Comparison of ENCODE assay signal across 8 cellular contexts in genomic region chr2:120343433-120344105, GRCh38. TPM values are rescaled to one million over a fixed set of nuclear protein-coding genes. Genes with fewer than 3 reads are reported as not detected.
DNase-seq lines count a peak whose midpoint lies in the region; ATAC-seq, FAIRE-seq and TF ChIP-seq lines count a peak whose summit lies in the region.

No MANE protein-coding gene starts in this region.

- H3K27ac ChIP-seq in pancreas = no peak overlapping the region

- DNase-seq in GM06990 (ENCODE audit: extremely low read depth, insufficient read length) = peak; percentile 39
- DNase-seq in HK-2 (ENCODE audit: unreplicated experiment) = peak; percentile 76
- DNase-seq in RPMI7951 (ENCODE audit: low read depth) = peak; percentile 63
- DNase-seq in activated naive CD8-positive, alpha-beta T cell treated with anti-CD3 and anti-CD28 coated beads for 36 hours = peak; percentile 68
- DNase-seq in Right ventricle myocardium superior = peak; percentile 91
- peak; percentile 71 to 94 (median 86) for DNase-seq in pancreas
- DNase-seq in type B pancreatic cell (ENCODE audit: extremely low spot score, unreplicated experiment) = peak; percentile 88

- H3K4me3 Mint-ChIP-seq in activated naive CD8-positive, alpha-beta T cell treated with anti-CD3 and anti-CD28 coated beads for 36 hours = peak overlapping the region; percentile 7
- peak overlapping the region; percentile 68 for H3K4me3 Mint-ChIP-seq in type B pancreatic cell

- ATAC-seq in Right ventricle myocardium superior (ENCODE audit: poor library complexity) (peak; percentile 90), pancreas (peak; percentile 83 to 92 (median 90)), HG02970 (IDR thresholded peaks at IDR 0.05; ENCODE audit: low FRiP score, unreplicated experiment) (no peak)

- H3K4me3 ChIP-seq in GM06990 (replicated peaks; ENCODE audit: low read depth, low read length) (no peak overlapping the region), pancreas (peak overlapping the region in 2 of 4 donors; percentile 1 to 61)

- peaks cover 62% of the 10 kb centered on the region for H3K27me3 Mint-ChIP-seq in activated naive CD8-positive, alpha-beta T cell treated with anti-CD3 and anti-CD28 coated beads for 36 hours
- H3K27me3 Mint-ChIP-seq in type B pancreatic cell = peaks cover 54% of the 10 kb centered on the region

- H3K4me1 ChIP-seq in pancreas = peaks cover 13 to 14% (median 13%) of the 10 kb centered on the region in 3 donors

- H3K27me3 ChIP-seq in GM06990 (replicated peaks; ENCODE audit: control insufficient read depth, insufficient read depth, low read length) = peaks cover 8% of the 10 kb centered on the region
- H3K27me3 ChIP-seq in pancreas = peaks cover 0 to 6% (median 0%) of the 10 kb centered on the region in 4 donors

- H3K36me3 Mint-ChIP-seq in activated naive CD8-positive, alpha-beta T cell treated with anti-CD3 and anti-CD28 coated beads for 36 hours = no peaks in the 10 kb centered on the region
- no peaks in the 10 kb centered on the region for H3K36me3 Mint-ChIP-seq in type B pancreatic cell

- H3K9me3 ChIP-seq in pancreas = no peaks in the 10 kb centered on the region

- H3K9me3 Mint-ChIP-seq in activated naive CD8-positive, alpha-beta T cell treated with anti-CD3 and anti-CD28 coated beads for 36 hours = no peaks in the 10 kb centered on the region
- H3K9me3 Mint-ChIP-seq in type B pancreatic cell = no peaks in the 10 kb centered on the region

- peak; percentile 72 for TF ChIP-seq CTCF in GM06990 (IDR thresholded peaks at IDR 0.05; ENCODE audit: insufficient read depth, low read length, poor library complexity, severe bottlenecking)
- TF ChIP-seq CTCF in pancreas (IDR thresholded peaks at IDR 0.05) = peak; percentile 43 to 78 (median 74)
- TF ChIP-seq CTCF in type B pancreatic cell (conservative IDR thresholded peaks at IDR 0.05) = peak; percentile 86

- no peak for FAIRE-seq in pancreas (lab: Jason Lieb, UNC)

- WGBS in pancreas, 2 donors = 7 to 10% methylated on average over 42 to 43 of the region's 43 CpGs

- intact Hi-C loops in Right ventricle myocardium superior (cut with DNase I) (loop anchor here (2.0 to 10.0 kb wide), 2 partner anchors 211 to 335 kb away; no protein-coding TSS in a partner anchor), pancreas (cut with DNase I) (loop anchor here in 2 of 3 donors (5.0 to 10.0 kb wide), 3 partner anchors 181 to 339 kb away; no protein-coding TSS in a partner anchor)

- H3K36me3 ChIP-seq in GM06990 (ENCODE audit: control insufficient read depth, insufficient read depth, low read length) (no peaks in the 10 kb centered on the region), pancreas (no peaks in the 10 kb centered on the region)

- H3K27ac Mint-ChIP-seq in activated naive CD8-positive, alpha-beta T cell treated with anti-CD3 and anti-CD28 coated beads for 36 hours = no peak overlapping the region
- H3K27ac Mint-ChIP-seq in type B pancreatic cell = no peak overlapping the region

- peaks cover 19% of the 10 kb centered on the region for H3K4me1 Mint-ChIP-seq in activated naive CD8-positive, alpha-beta T cell treated with anti-CD3 and anti-CD28 coated beads for 36 hours
- peaks cover 19% of the 10 kb centered on the region for H3K4me1 Mint-ChIP-seq in type B pancreatic cell (ENCODE audit: unreplicated experiment)

RNA-seq across cellular contexts. Expression of gene INHBB, which starts 2.4 kb away (rescaled TPM):
- 0.24 TPM in 1 of 2 replicates, not detected in the other for total RNA-seq in RPMI7951 (2014; rRNA removed; shearing (Covaris generic))
- not detected for total RNA-seq in activated naive CD8-positive, alpha-beta T cell treated with anti-CD3 and anti-CD28 coated beads for 36 hours
- 8.2 TPM for total RNA-seq in Right ventricle myocardium superior
- total RNA-seq in pancreas = 1 to 10 TPM in 4 of 6 donors, under 1 TPM in 2; 0.59 to 3.6 (median 2.5) TPM
- polyA plus RNA-seq in pancreas = 1 to 10 TPM; 1.6 to 5.1 TPM
- total RNA-seq in type B pancreatic cell (ENCODE audit: low replicate concordance) = 4.9 and 7.5 TPM in 2 replicates

Comparison
In these comparisons a context has a peak if more than half of its experiments do, and no peak if none do; other contexts are left out.
1. DNase-seq: peak in every context shown above with its lines; median percentile 91 in Right ventricle myocardium superior; 88 in type B pancreatic cell; 86 in pancreas; 76 in HK-2; 68 in activated naive CD8-positive, alpha-beta T cell treated with anti-CD3 and anti-CD28 coated beads for 36 hours; 63 in RPMI7951; 39 in GM06990.